ENCODE assay signal across 26 cellular contexts in genomic region chr7:34806831-34807230, GRCh38.
"Had no signal": no experiment of that assay in that cellular context is flagged by ENCODE, and none has a peak within 500 bp of the region (broad histone marks: within the 10 kb centered on the region; RNA-seq: fewer than 3 reads in every experiment).

No MANE protein-coding gene starts in this region.

- ATAC-seq: body of pancreas; effector memory CD8-positive, alpha-beta T cell; gastroesophageal sphincter; heart left ventricle; left colon; right lobe of liver; stimulated activated naive CD8-positive, alpha-beta T cell treated with anti-CD3 and anti-CD28 coated beads, Interleukin-15, Interleukin-2, amounts not matched to agents 100 U/mL and 50 U/mL, for 24 hours had no signal

- FAIRE-seq: endothelial cell of umbilical vein, urothelium cell line had no signal

- H3K36me3 Mint-ChIP-seq: activated naive CD8-positive, alpha-beta T cell treated with anti-CD3 and anti-CD28 coated beads for 36 hours had no signal

- DNase-seq: activated CD4-positive, alpha-beta T cell treated with anti-CD3 and anti-CD28 coated beads for 4 hours; activated CD4-positive, alpha-beta T cell treated with anti-CD3 and anti-CD28 coated beads, Interleukin-2, amount 50 U/mL, for 4 hours; activated effector memory CD4-positive, alpha-beta T cell treated with Interleukin-2 at 50 U/mL for 16 hours; activated naive CD4-positive, alpha-beta T cell treated with anti-CD3 and anti-CD28 coated beads for 36 hours; activated naive CD8-positive, alpha-beta T cell treated with anti-CD3 and anti-CD28 coated beads for 36 hours; adrenal gland; aorta; body of pancreas; effector memory CD8-positive, alpha-beta T cell; heart left ventricle; hypothalamus; immature natural killer cell; kidney; left colon; mammary epithelial cell; right lobe of liver; stimulated activated CD4-positive, alpha-beta T cell treated with anti-CD3 and anti-CD28 coated beads, Interleukin-2, amount 100 ng/mL, for 48 hours; stimulated activated naive CD8-positive, alpha-beta T cell treated with anti-CD3 and anti-CD28 coated beads, Interleukin-15, Interleukin-2, amounts not matched to agents 100 U/mL and 50 U/mL, for 24 hours; trophoblast cell had no signal

- H3K9me3 Mint-ChIP-seq: immature natural killer cell had no signal

- H3K36me3 ChIP-seq: adrenal gland, gastroesophageal sphincter, heart left ventricle, neutrophil, right lobe of liver, thoracic aorta had no signal

- H3K4me3 Mint-ChIP-seq: activated naive CD4-positive, alpha-beta T cell treated with anti-CD3 and anti-CD28 coated beads for 36 hours; activated naive CD8-positive, alpha-beta T cell treated with anti-CD3 and anti-CD28 coated beads for 36 hours; effector memory CD8-positive, alpha-beta T cell; immature natural killer cell; nephron had no signal

- H3K4me1 ChIP-seq: adrenal gland, body of pancreas, gastroesophageal sphincter, heart left ventricle, right lobe of liver had no signal

- H3K27ac ChIP-seq: adrenal gland, body of pancreas, coronary artery, gastroesophageal sphincter, heart left ventricle, neutrophil, right lobe of liver, thoracic aorta had no signal

- H3K4me1 Mint-ChIP-seq: activated naive CD8-positive, alpha-beta T cell treated with anti-CD3 and anti-CD28 coated beads for 36 hours; immature natural killer cell; nephron had no signal

- H3K4me3 ChIP-seq: adrenal gland, body of pancreas, coronary artery, gastroesophageal sphincter, heart left ventricle, right lobe of liver, thoracic aorta had no signal

- H3K27me3 ChIP-seq: adrenal gland, body of pancreas, heart left ventricle, neutrophil, right lobe of liver had no signal

- H3K27ac Mint-ChIP-seq: activated naive CD4-positive, alpha-beta T cell treated with anti-CD3 and anti-CD28 coated beads for 36 hours; activated naive CD8-positive, alpha-beta T cell treated with anti-CD3 and anti-CD28 coated beads for 36 hours; effector memory CD8-positive, alpha-beta T cell; immature natural killer cell; nephron had no signal
